ENCODE assay signal across 18 cellular contexts in genomic region chr18:2587788-2588187, GRCh38. TPM values are rescaled to one million over a fixed set of nuclear protein-coding genes. Genes with fewer than 3 reads are reported as not detected.
DNase-seq lines count a peak whose midpoint lies in the region; ATAC-seq and TF ChIP-seq lines count a peak whose summit lies in the region.
"Had no signal": no experiment of that assay in that cellular context is flagged by ENCODE, and none has a peak within 500 bp of the region (broad histone marks: within the 10 kb centered on the region; RNA-seq: fewer than 3 reads in every experiment).

No MANE protein-coding gene starts in this region.

- H3K4me3 Mint-ChIP-seq in stimulated activated naive CD8-positive, alpha-beta T cell treated with anti-CD3 and anti-CD28 coated beads, Interleukin-15, Interleukin-2, amounts not matched to agents 100 ng/mL and 50 ng/mL, for 24 hours: no peak overlapping the region
- H3K4me3 Mint-ChIP-seq in T-helper 1 cell treated with Interleukin-12 subunit alpha and Interleukin-12 subunit beta and Interleukin-4 antibody, amounts not matched to agents 30 μg/mL and 1 μg/mL, for 36 hours: no peak overlapping the region
- H3K4me3 Mint-ChIP-seq: neural progenitor cell had no signal

- peak overlapping the region; percentile 27 for H3K27ac Mint-ChIP-seq in stimulated activated naive CD8-positive, alpha-beta T cell treated with anti-CD3 and anti-CD28 coated beads, Interleukin-15, Interleukin-2, amounts not matched to agents 100 ng/mL and 50 ng/mL, for 24 hours
- H3K27ac Mint-ChIP-seq in T-helper 1 cell treated with Interleukin-12 subunit alpha and Interleukin-12 subunit beta and Interleukin-4 antibody, amounts not matched to agents 30 μg/mL and 1 μg/mL, for 36 hours: peak overlapping the region; percentile 76
- H3K27ac Mint-ChIP-seq: neural progenitor cell had no signal

- H3K9ac ChIP-seq in fibroblast of lung (ENCODE audit: insufficient read depth, low read length): no peak overlapping the region
- H3K9ac ChIP-seq: neural progenitor cell had no signal

- H3K79me2 ChIP-seq in fibroblast of lung (ENCODE audit: control insufficient read depth, insufficient read depth, low read length): no peaks in the 10 kb centered on the region

- H3K4me2 ChIP-seq in fibroblast of lung (ENCODE audit: extremely low read depth, insufficient read depth, low read length): no peak overlapping the region
- H3K4me2 ChIP-seq: neural progenitor cell had no signal

- H3K36me3 Mint-ChIP-seq in stimulated activated naive CD8-positive, alpha-beta T cell treated with anti-CD3 and anti-CD28 coated beads, Interleukin-15, Interleukin-2, amounts not matched to agents 100 ng/mL and 50 ng/mL, for 24 hours (ENCODE audit: low read depth): peaks cover 79% of the 10 kb centered on the region
- peaks cover 40% of the 10 kb centered on the region for H3K36me3 Mint-ChIP-seq in T-helper 1 cell treated with Interleukin-12 subunit alpha and Interleukin-12 subunit beta and Interleukin-4 antibody, amounts not matched to agents 30 μg/mL and 1 μg/mL, for 36 hours (ENCODE audit: low read depth)

- no peak for ATAC-seq in stimulated activated naive CD8-positive, alpha-beta T cell treated with anti-CD3 and anti-CD28 coated beads, Interleukin-15, Interleukin-2, amounts not matched to agents 100 U/mL and 50 U/mL, for 24 hours
- no peak for ATAC-seq in GM18867 (IDR thresholded peaks at IDR 0.05; ENCODE audit: unreplicated experiment)
- ATAC-seq: GM12878 had no signal

- H3K4me3 ChIP-seq in fibroblast of lung (replicated peaks in 1 of 4; ENCODE audit: control extremely low read depth in 1 of 4, insufficient read depth in 1 of 4, low read depth in 3 of 4, low read length in 4 of 4): no peak overlapping the region
- H3K4me3 ChIP-seq: GM12878, neural progenitor cell, right atrium auricular region had no signal

- no peaks in the 10 kb centered on the region for H3K9me3 Mint-ChIP-seq in stimulated activated naive CD8-positive, alpha-beta T cell treated with anti-CD3 and anti-CD28 coated beads, Interleukin-15, Interleukin-2, amounts not matched to agents 100 ng/mL and 50 ng/mL, for 24 hours
- no peaks in the 10 kb centered on the region for H3K9me3 Mint-ChIP-seq in T-helper 1 cell treated with Interleukin-12 subunit alpha and Interleukin-12 subunit beta and Interleukin-4 antibody, amounts not matched to agents 30 μg/mL and 1 μg/mL, for 36 hours
- H3K9me3 Mint-ChIP-seq: neural progenitor cell had no signal

- peak overlapping the region; percentile 26 for H2AFZ ChIP-seq in fibroblast of lung (ENCODE audit: low read length)
- H2AFZ ChIP-seq: neural progenitor cell had no signal

- H3K4me1 Mint-ChIP-seq in stimulated activated naive CD8-positive, alpha-beta T cell treated with anti-CD3 and anti-CD28 coated beads, Interleukin-15, Interleukin-2, amounts not matched to agents 100 ng/mL and 50 ng/mL, for 24 hours (ENCODE audit: low read depth): peaks cover 46% of the 10 kb centered on the region
- peaks cover 37% of the 10 kb centered on the region for H3K4me1 Mint-ChIP-seq in T-helper 1 cell treated with Interleukin-12 subunit alpha and Interleukin-12 subunit beta and Interleukin-4 antibody, amounts not matched to agents 30 μg/mL and 1 μg/mL, for 36 hours (ENCODE audit: low read depth)
- H3K4me1 Mint-ChIP-seq: neural progenitor cell had no signal

- no peaks in the 10 kb centered on the region for H3K9me3 ChIP-seq in fibroblast of lung (ENCODE audit: control insufficient read depth, insufficient read depth, low read depth, low read length)
- H3K9me3 ChIP-seq: right atrium auricular region had no signal

- no peak for DNase-seq in stimulated activated naive CD8-positive, alpha-beta T cell treated with anti-CD3 and anti-CD28 coated beads, Interleukin-15, Interleukin-2, amounts not matched to agents 100 U/mL and 50 U/mL, for 24 hours
- no peak for DNase-seq in fibroblast of lung (ENCODE audit: low read depth in 2 of 2)
- no peak for DNase-seq in pons (ENCODE audit: low spot score)
- no peak for DNase-seq in SHP77 (lab: John Stamatoyannopoulos, UW)
- DNase-seq: activated CD4-positive, CD25-positive, alpha-beta regulatory T cell; anterior cingulate cortex; COR-L47; foreskin melanocyte; GDM1; NCI-H1694; NCI-H345; NK-92 treated with Interleukin-12 subunit alpha and Interleukin-12 subunit beta, amount 100 ng/mL, for 24 hours had no signal

- peaks cover 2% of the 10 kb centered on the region for H3K36me3 ChIP-seq in fibroblast of lung (ENCODE audit: control insufficient read depth, insufficient read depth, low read length)
- H3K36me3 ChIP-seq: right atrium auricular region had no signal

- no peaks in the 10 kb centered on the region for H3K27me3 Mint-ChIP-seq in stimulated activated naive CD8-positive, alpha-beta T cell treated with anti-CD3 and anti-CD28 coated beads, Interleukin-15, Interleukin-2, amounts not matched to agents 100 ng/mL and 50 ng/mL, for 24 hours
- H3K27me3 Mint-ChIP-seq in T-helper 1 cell treated with Interleukin-12 subunit alpha and Interleukin-12 subunit beta and Interleukin-4 antibody, amounts not matched to agents 30 μg/mL and 1 μg/mL, for 36 hours (ENCODE audit: low read depth): no peaks in the 10 kb centered on the region

- no peak overlapping the region for H3K27ac ChIP-seq in fibroblast of lung (ENCODE audit: insufficient read depth, low read length)
- H3K27ac ChIP-seq: neural progenitor cell, right atrium auricular region had no signal

- H3K27me3 ChIP-seq in fibroblast of lung (ENCODE audit: control insufficient read depth, insufficient read depth, low read length): no peaks in the 10 kb centered on the region
- H3K27me3 ChIP-seq: neural progenitor cell, right atrium auricular region had no signal

- no peak for TF ChIP-seq CTCF in fibroblast of lung (conservative IDR thresholded peaks at IDR 0.05 in 1 of 2, IDR thresholded peaks at IDR 0.05 in 1 of 2; ENCODE audit: low read depth in 1 of 2, low read length in 2 of 2)

- peaks cover 3% of the 10 kb centered on the region for H3K4me1 ChIP-seq in fibroblast of lung (ENCODE audit: control insufficient read depth, extremely low read depth, insufficient read depth, low read length)
- H3K4me1 ChIP-seq: neural progenitor cell, right atrium auricular region had no signal

- H4K20me1 ChIP-seq in fibroblast of lung (ENCODE audit: control insufficient read depth, extremely low read depth, insufficient read depth, low read length): no peaks in the 10 kb centered on the region

RNA-seq across cellular contexts. Expression of gene NDC80, which starts 16.4 kb away (rescaled TPM):
- 1.0 and 9.7 TPM in 2 replicates for total RNA-seq in fibroblast of lung
- 8.3 and 22.5 TPM in 2 replicates for polyA plus RNA-seq in fibroblast of lung
- 6.3 and 18.8 TPM in 2 replicates for polyA plus RNA-seq in fibroblast of lung (2012)
- polyA minus RNA-seq in fibroblast of lung (ENCODE audit: low replicate concordance): 3.9 TPM in 1 of 2 replicates, not detected in the other

RNA-seq across cellular contexts. Expression of gene METTL4, which starts 16.5 kb away (rescaled TPM):
- total RNA-seq in fibroblast of lung: 9.8 and 12.2 TPM in 2 replicates
- polyA plus RNA-seq in fibroblast of lung: 8.0 and 9.3 TPM in 2 replicates
- 4.1 and 5.0 TPM in 2 replicates for polyA plus RNA-seq in fibroblast of lung (2012)
- 0.67 and 3.3 TPM in 2 replicates for polyA minus RNA-seq in fibroblast of lung (ENCODE audit: low replicate concordance)
